15 cellular contexts compared by ENCODE assay signal in the genomic region with DNA sequence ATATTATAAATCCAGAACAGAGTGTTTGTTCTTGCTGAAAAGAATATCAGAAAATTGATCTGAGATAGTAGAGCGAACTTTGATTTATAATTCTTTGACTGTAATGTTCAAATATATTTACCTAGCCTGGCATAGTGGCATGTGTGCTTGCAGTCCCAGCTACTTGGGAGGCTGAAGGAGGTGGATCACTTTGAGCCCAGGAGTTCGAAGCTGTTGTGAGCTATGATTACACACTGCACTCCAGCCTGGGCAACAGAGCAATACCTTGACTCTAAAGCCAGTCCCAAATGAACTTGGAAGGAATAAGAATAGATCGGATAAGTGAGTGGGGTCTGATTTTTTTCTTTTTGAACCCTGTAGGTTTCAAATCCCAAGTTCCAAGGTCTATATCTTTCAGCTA. TPM values are rescaled to one million over a fixed set of nuclear protein-coding genes. Genes with fewer than 3 reads are reported as not detected.
DNase-seq lines count a peak whose midpoint lies in the region; ATAC-seq and TF ChIP-seq lines count a peak whose summit lies in the region.
"Had no signal": no experiment of that assay in that cellular context is flagged by ENCODE, and none has a peak within 500 bp of the region (broad histone marks: within the 10 kb centered on the region; RNA-seq: fewer than 3 reads in every experiment).

No MANE protein-coding gene starts in this region.

- H3K79me2 ChIP-seq in GM23248 (ENCODE audit: insufficient read depth): no peaks in the 10 kb centered on the region

- H3K27ac ChIP-seq in GM23248 (no peak overlapping the region), upper lobe of left lung (peak overlapping the region; percentile 7 to 78 (median 50)), coronary artery (no peak overlapping the region)
- H3K27ac ChIP-seq: RWPE1 had no signal

- H4K20me1 ChIP-seq in GM23248 (ENCODE audit: insufficient read depth): no peaks in the 10 kb centered on the region

- ATAC-seq in upper lobe of left lung (ENCODE audit: low FRiP score in 2 of 2) (no peak), HG02885 (IDR thresholded peaks at IDR 0.05; ENCODE audit: poor library complexity, unreplicated experiment) (no peak)
- ATAC-seq: GM23338, PC-3 had no signal

- DNase-seq in GM23248 (no peak), dermis blood vessel endothelial cell (peak; percentile 83), lung microvascular endothelial cell (ENCODE audit: low read depth in 2 of 2) (peak; percentile 59 to 71), upper lobe of left lung (no peak), coronary artery (ENCODE audit: low spot score) (no peak)
- DNase-seq in effector CD8-positive, alpha-beta T cell (lab: John Stamatoyannopoulos, UW): no peak
- DNase-seq: CD4-positive, alpha-beta T cell; NCI-H1436 treated with DMSO at 0.1 percent for 48 hours; NCI-H2029 treated with DMSO at 0.1 percent for 48 hours; NCI-H2171 treated with DMSO at 0.1 percent for 48 hours; NCI-H774; PC-3 had no signal

- TF ChIP-seq CTCF in upper lobe of left lung (IDR thresholded peaks at IDR 0.05) (no peak), coronary artery (IDR thresholded peaks at IDR 0.05) (no peak)

- H3K36me3 ChIP-seq in GM23248 (ENCODE audit: low read depth): no peaks in the 10 kb centered on the region
- H3K36me3 ChIP-seq in upper lobe of left lung: no peaks in the 10 kb centered on the region

- H3K4me1 ChIP-seq in GM23248 (ENCODE audit: insufficient read depth): peaks cover 64% of the 10 kb centered on the region
- H3K4me1 ChIP-seq in upper lobe of left lung: peaks cover 0 to 8% (median 4%) of the 10 kb centered on the region in 4 donors

- TF ChIP-seq POLR2A in upper lobe of left lung (IDR thresholded peaks at IDR 0.05): no peak

- H3K27me3 ChIP-seq in GM23248 (replicated peaks; ENCODE audit: insufficient read depth) (no peaks in the 10 kb centered on the region), upper lobe of left lung (no peaks in the 10 kb centered on the region)

- H3K9ac ChIP-seq in GM23248: no peak overlapping the region

- peak overlapping the region; percentile 51 for H3K4me2 ChIP-seq in GM23248 (ENCODE audit: unreplicated experiment)
- H3K4me2 ChIP-seq: GM23338 had no signal

- TF ChIP-seq EP300 in upper lobe of left lung (IDR thresholded peaks at IDR 0.05): no peak

- H3K9me2 ChIP-seq in GM23248 (ENCODE audit: insufficient read depth): no peaks in the 10 kb centered on the region; the same call in 1 of the 2 replicates

- WGBS in GM23248 (ENCODE audit: low coverage in 1 of 2, low lambda C conversion rate in 2 of 2, missing lambda C conversion rate in 2 of 2), 2 experiments: 51 to 54% methylated on average over 3 of the region's 3 CpGs
- 22 to 43% methylated on average over 3 of the region's 3 CpGs for WGBS in upper lobe of left lung, 2 donors

- in situ Hi-C loops in GM23248 (cut with MboI): no loop called here

- H3K4me3 ChIP-seq in GM23248 (no peak overlapping the region), upper lobe of left lung (no peak overlapping the region), coronary artery (no peak overlapping the region)
- H3K4me3 ChIP-seq: GM23338 had no signal

- H3K9me3 ChIP-seq in GM23248 (ENCODE audit: low read depth) (no peaks in the 10 kb centered on the region), upper lobe of left lung (no peaks in the 10 kb centered on the region)

- H3F3A ChIP-seq in GM23248 (ENCODE audit: insufficient read depth): peaks cover 49% of the 10 kb centered on the region

- H2AFZ ChIP-seq in GM23248: no peak overlapping the region
- H2AFZ ChIP-seq: GM23338 had no signal

RNA-seq across cellular contexts. Expression of gene GNG11, which starts 23.5 kb away (rescaled TPM):
- total RNA-seq in GM23248 (2014; rRNA removed; shearing (Covaris generic)): 22.5 and 25.9 TPM in 2 replicates
- polyA plus RNA-seq in GM23248 (2016; fragmentation: Nextera tagmentation; extraction: Ambion mirVana): 84.7 and 87.0 TPM in 2 replicates
- total RNA-seq in dermis blood vessel endothelial cell (404 and 652 TPM in 2 replicates), lung microvascular endothelial cell (361 and 479 TPM in 2 replicates), upper lobe of left lung (10 to 100 TPM in 5 of 6 donors, 1 to 10 TPM in 1; 1.0 to 28.5 (median 15.8) TPM)
- total RNA-seq: CD4-positive, alpha-beta T cell had no signal

RNA-seq across cellular contexts. Expression of gene GNGT1, which starts 38.7 kb away (rescaled TPM):
- not detected in 2 replicates for total RNA-seq in GM23248 (2014; rRNA removed; shearing (Covaris generic))
- not detected in 2 replicates for polyA plus RNA-seq in GM23248 (2016; fragmentation: Nextera tagmentation; extraction: Ambion mirVana)
- total RNA-seq in dermis blood vessel endothelial cell (not detected in 2 replicates), lung microvascular endothelial cell (not detected in 2 replicates), upper lobe of left lung (not detected)
- total RNA-seq: CD4-positive, alpha-beta T cell; GM23338; PC-3 had no signal

RNA-seq across cellular contexts. Expression of gene TFPI2, which starts 54.5 kb away (rescaled TPM):
- 435 and 654 TPM in 2 replicates for total RNA-seq in GM23248 (2014; rRNA removed; shearing (Covaris generic))
- 706 and 730 TPM in 2 replicates for polyA plus RNA-seq in GM23248 (2016; fragmentation: Nextera tagmentation; extraction: Ambion mirVana)
- total RNA-seq in dermis blood vessel endothelial cell: 112 and 152 TPM in 2 replicates
- total RNA-seq in lung microvascular endothelial cell: 72.1 and 139 TPM in 2 replicates
- total RNA-seq in upper lobe of left lung: 1 to 10 TPM in 4 of 6 donors, not detected in 2; 1.8 to 7.6 (median 3.9) TPM
- total RNA-seq: CD4-positive, alpha-beta T cell had no signal

RNA-seq across cellular contexts. Expression of gene BET1, which starts 59.1 kb away (rescaled TPM):
- 51.5 and 55.9 TPM in 2 replicates for total RNA-seq in GM23248 (2014; rRNA removed; shearing (Covaris generic))
- polyA plus RNA-seq in GM23248 (2016; fragmentation: Nextera tagmentation; extraction: Ambion mirVana): 73.7 and 78.6 TPM in 2 replicates
- 38.6 and 64.3 TPM in 2 replicates for total RNA-seq in dermis blood vessel endothelial cell
- 26.2 and 28.4 TPM in 2 replicates for total RNA-seq in lung microvascular endothelial cell
- 10 to 100 TPM; 11.7 to 39.2 (median 21.1) TPM for total RNA-seq in upper lobe of left lung

Comparison
In these comparisons a context has a peak if more than half of its experiments do, and no peak if none do; other contexts are left out.
1. DNase-seq: peak in dermis blood vessel endothelial cell (single experiment) and lung microvascular endothelial cell (2 of 2); none in GM23248 (single experiment), upper lobe of left lung (0 of 2), coronary artery (single experiment) and effector CD8-positive, alpha-beta T cell (single experiment).
2. H3K27ac ChIP-seq: peak in upper lobe of left lung (4 of 4); none in GM23248 (single experiment) and coronary artery (0 of 2).
3. RNA of gene GNG11, which starts 23.5 kb away (total RNA-seq): 404 to 652 TPM in dermis blood vessel endothelial cell and 361 to 479 TPM in lung microvascular endothelial cell; 22.5 to 25.9 TPM in GM23248 and 1.0 to 28.5 TPM in upper lobe of left lung; every median in the first group is over 10 times any median in the second.